Comparison of ENCODE assay signal across 24 cellular contexts in genomic region chrX:119721487-119721886, GRCh38. TPM values are rescaled to one million over a fixed set of nuclear protein-coding genes. Genes with fewer than 3 reads are reported as not detected.
"Had no signal": no experiment of that assay in that cellular context is flagged by ENCODE, and none has a peak within 500 bp of the region (broad histone marks: within the 10 kb centered on the region; RNA-seq: fewer than 3 reads in every experiment).

No MANE protein-coding gene starts in this region.

- H3K27ac Mint-ChIP-seq: memory B cell, mesothelial cell of epicardium, nephron, neural progenitor cell, progenitor cell of endocrine pancreas had no signal

- H3K27me3 Mint-ChIP-seq: memory B cell, naive B cell, progenitor cell of endocrine pancreas had no signal

- DNase-seq: dorsolateral prefrontal cortex; effector CD4-positive, alpha-beta T cell; foreskin keratinocyte; heart left ventricle; kidney; mucosa of descending colon; naive B cell; right lobe of liver; stimulated activated CD4-positive, alpha-beta T cell treated with anti-CD3 and anti-CD28 coated beads, Interleukin-12 subunit alpha, Interleukin-12 subunit beta, amount 100 ng/mL, for 4 hours; stimulated activated CD4-positive, alpha-beta T cell treated with anti-CD3 and anti-CD28 coated beads, Interleukin-1b, Interleukin-23, amount 100 ng/mL, for 48 hours; stimulated activated CD4-positive, alpha-beta T cell treated with anti-CD3 and anti-CD28 coated beads, Interleukin-4, amount 100 ng/mL, for 1 hour; stimulated activated CD8-positive, alpha-beta memory T cell treated with anti-CD3 and anti-CD28 coated beads, Interleukin-4, amount 100 ng/mL, for 48 hours; stimulated activated naive CD4-positive, alpha-beta T cell treated with Interleukin-2 at 50 U/mL for 16 hours; stomach; thyroid gland; trophoblast cell had no signal

- H3K4me1 Mint-ChIP-seq: memory B cell, mesothelial cell of epicardium, naive B cell, nephron, neural progenitor cell had no signal

- H3K4me3 Mint-ChIP-seq: memory B cell, mesothelial cell of epicardium, nephron, neural progenitor cell had no signal

- H3K36me3 Mint-ChIP-seq: memory B cell, mesothelial cell of epicardium, naive B cell, neural progenitor cell had no signal

- ATAC-seq: foreskin keratinocyte, gastroesophageal sphincter, heart left ventricle, left lobe of liver, mucosa of descending colon, right lobe of liver had no signal

RNA-seq across cellular contexts. Expression of gene SOWAHD, which starts 36.9 kb away (rescaled TPM):
- total RNA-seq: mesothelial cell of epicardium, smooth muscle cell, thyroid gland had no signal
